Comparison of ENCODE assay signal across 18 cellular contexts in genomic region chr15:64690008-64690407, GRCh38.
DNase-seq lines count a peak whose midpoint lies in the region; ATAC-seq and TF ChIP-seq lines count a peak whose summit lies in the region.
"Had no signal": no experiment of that assay in that cellular context is flagged by ENCODE, and none has a peak within 500 bp of the region (broad histone marks: within the 10 kb centered on the region; RNA-seq: fewer than 3 reads in every experiment).

No MANE protein-coding gene starts in this region.

- peaks cover 76% of the 10 kb centered on the region for H3K4me1 Mint-ChIP-seq in brain
- peaks cover 22% of the 10 kb centered on the region for H3K4me1 Mint-ChIP-seq in mesothelial cell of epicardium

- H3K27me3 Mint-ChIP-seq in brain (no peaks in the 10 kb centered on the region), mesothelial cell of epicardium (ENCODE audit: low read depth) (no peaks in the 10 kb centered on the region)

- no peaks in the 10 kb centered on the region for H3K36me3 Mint-ChIP-seq in activated naive CD4-positive, alpha-beta T cell treated with anti-CD3 and anti-CD28 coated beads, Interleukin-2, amount 50 U/mL, for 72 hours
- peaks cover 66% of the 10 kb centered on the region for H3K36me3 Mint-ChIP-seq in brain
- H3K36me3 Mint-ChIP-seq in mesothelial cell of epicardium = peaks cover 24% of the 10 kb centered on the region

- no peaks in the 10 kb centered on the region for H3K9me3 Mint-ChIP-seq in activated naive CD4-positive, alpha-beta T cell treated with anti-CD3 and anti-CD28 coated beads, Interleukin-2, amount 50 U/mL, for 72 hours
- H3K9me3 Mint-ChIP-seq in brain (no peaks in the 10 kb centered on the region), mesothelial cell of epicardium (no peaks in the 10 kb centered on the region)
- H3K9me3 Mint-ChIP-seq: immature natural killer cell had no signal

- no peak for DNase-seq in activated naive CD4-positive, alpha-beta T cell treated with anti-CD3 and anti-CD28 coated beads, Interleukin-2, amount 50 U/mL, for 72 hours (ENCODE audit: low spot score in 2 of 2)
- no peak for DNase-seq in activated naive CD4-positive, alpha-beta T cell (lab: John Stamatoyannopoulos, UW)
- DNase-seq in mesothelial cell of epicardium (ENCODE audit: low spot score in 2 of 2, unreplicated experiment in 2 of 2) (no peak), GM03348 (ENCODE audit: low spot score) (no peak)
- DNase-seq: ACHN; activated CD8-positive, alpha-beta T cell treated with anti-CD3 and anti-CD28 coated beads, Interleukin-2, amount 10 ng/mL, durations not matched to agents 7 days and 5 days; body of pancreas; COR-L47; foreskin keratinocyte; GDM1; immature natural killer cell; NCI-H1436 treated with DMSO at 0.1 percent for 48 hours; NCI-H446 treated with DMSO at 0.1 percent for 48 hours had no signal

- no peak overlapping the region for H3K4me3 Mint-ChIP-seq in brain
- H3K4me3 Mint-ChIP-seq in mesothelial cell of epicardium = no peak overlapping the region
- H3K4me3 Mint-ChIP-seq: activated CD8-positive, alpha-beta T cell treated with anti-CD3 and anti-CD28 coated beads, Interleukin-2, amount 10 ng/mL, durations not matched to agents 7 days and 5 days; immature natural killer cell had no signal

- peak overlapping the region; percentile 5 to 45 for H3K27ac Mint-ChIP-seq in activated naive CD4-positive, alpha-beta T cell treated with anti-CD3 and anti-CD28 coated beads, Interleukin-2, amount 50 U/mL, for 72 hours
- H3K27ac Mint-ChIP-seq in brain (peak overlapping the region in 4 of 5 experiments; percentile 29 to 93 (median 70)), mesothelial cell of epicardium (peak overlapping the region; percentile 37)
- H3K27ac Mint-ChIP-seq: activated CD8-positive, alpha-beta T cell treated with anti-CD3 and anti-CD28 coated beads, Interleukin-2, amount 10 ng/mL, durations not matched to agents 7 days and 5 days had no signal

- no peak for ATAC-seq in activated naive CD4-positive, alpha-beta T cell treated with anti-CD3 and anti-CD28 coated beads, Interleukin-2, amount 50 U/mL, for 72 hours
- ATAC-seq in HG03196 (IDR thresholded peaks at IDR 0.05; ENCODE audit: unreplicated experiment) (no peak), HG02763 (IDR thresholded peaks at IDR 0.05; ENCODE audit: unreplicated experiment) (no peak)
- ATAC-seq: activated CD8-positive, alpha-beta T cell treated with anti-CD3 and anti-CD28 coated beads, Interleukin-2, amount 10 ng/mL, durations not matched to agents 7 days and 5 days; body of pancreas; foreskin keratinocyte had no signal

- H3K27ac ChIP-seq in temporal lobe (ENCODE audit: low read depth, low read length) = peak overlapping the region; percentile 38
- H3K27ac ChIP-seq: body of pancreas, foreskin keratinocyte, SK-N-MC had no signal

- TF ChIP-seq CTCF in brain (conservative IDR thresholded peaks at IDR 0.05) (no peak), mesothelial cell of epicardium (IDR thresholded peaks at IDR 0.05; ENCODE audit: unreplicated experiment) (no peak)
